Comparison of ENCODE assay signal across 13 cellular contexts in genomic region chr10:30494558-30494957, GRCh38.
DNase-seq lines count a peak whose midpoint lies in the region; ATAC-seq, FAIRE-seq and TF ChIP-seq lines count a peak whose summit lies in the region.
"Had no signal": no experiment of that assay in that cellular context is flagged by ENCODE, and none has a peak within 500 bp of the region (broad histone marks: within the 10 kb centered on the region; RNA-seq: fewer than 3 reads in every experiment).

No MANE protein-coding gene starts in this region.

- no peak overlapping the region for H3K27ac ChIP-seq in CD8-positive, alpha-beta T cell (ENCODE audit: low read depth, low read length)
- peak overlapping the region; percentile 86 for H3K27ac ChIP-seq in neutrophil

- H3K4me3 ChIP-seq in CD8-positive, alpha-beta T cell (ENCODE audit: low read depth, low read length) = no peak overlapping the region
- H3K4me3 ChIP-seq in neutrophil (ENCODE audit: low read depth in 1 of 2, low read length in 1 of 2) = peak overlapping the region; percentile 35 to 51

- intact Hi-C loops in CD8-positive, alpha-beta T cell (cut with DNase I, micrococcal nuclease) = loop anchor here in 1 of 2 experiments (5.0 kb wide), 1 partner anchor 33 kb away; no protein-coding TSS in a partner anchor

- ATAC-seq in CD8-positive, alpha-beta T cell = no peak
- no peak for ATAC-seq in activated naive CD8-positive, alpha-beta T cell treated with anti-CD3 and anti-CD28 coated beads, Interleukin-2, amount 10 ng/mL, durations not matched to agents 7 days and 5 days (ENCODE audit: low read depth)
- no peak for ATAC-seq in GM18907 (IDR thresholded peaks at IDR 0.05; ENCODE audit: unreplicated experiment)
- ATAC-seq: SK-N-SH treated with all-trans-retinoic acid at 6 μM for 48 hours had no signal

- H3K27ac Mint-ChIP-seq in CD8-positive, alpha-beta T cell = peak overlapping the region; percentile 37
- peak overlapping the region; percentile 59 for H3K27ac Mint-ChIP-seq in activated naive CD8-positive, alpha-beta T cell treated with anti-CD3 and anti-CD28 coated beads, Interleukin-2, amount 10 ng/mL, durations not matched to agents 7 days and 5 days
- no peak overlapping the region for H3K27ac Mint-ChIP-seq in progenitor cell of endocrine pancreas
- H3K27ac Mint-ChIP-seq: CD4-positive, alpha-beta T cell had no signal

- peaks cover 48% of the 10 kb centered on the region for H3K4me1 ChIP-seq in CD8-positive, alpha-beta T cell (ENCODE audit: insufficient read depth, low read length)
- H3K4me1 ChIP-seq in neutrophil (ENCODE audit: control insufficient read depth in 1 of 2, insufficient read depth in 1 of 2, low read depth in 1 of 2, low read length in 1 of 2) = peaks cover 52 to 69% of the 10 kb centered on the region in 2 experiments

- H3K27me3 Mint-ChIP-seq in CD8-positive, alpha-beta T cell (ENCODE audit: low read depth) = no peaks in the 10 kb centered on the region
- H3K27me3 Mint-ChIP-seq in activated naive CD8-positive, alpha-beta T cell treated with anti-CD3 and anti-CD28 coated beads, Interleukin-2, amount 10 ng/mL, durations not matched to agents 7 days and 5 days = peaks cover 2% of the 10 kb centered on the region
- H3K27me3 Mint-ChIP-seq in progenitor cell of endocrine pancreas = peaks cover 20% of the 10 kb centered on the region
- H3K27me3 Mint-ChIP-seq: CD4-positive, alpha-beta T cell had no signal

- no peak for TF ChIP-seq POLR2A in GM12892 (IDR thresholded peaks at IDR 0.05; ENCODE audit: low read depth, low read length)

- no peak overlapping the region for H3K4me3 Mint-ChIP-seq in CD8-positive, alpha-beta T cell
- H3K4me3 Mint-ChIP-seq in activated naive CD8-positive, alpha-beta T cell treated with anti-CD3 and anti-CD28 coated beads, Interleukin-2, amount 10 ng/mL, durations not matched to agents 7 days and 5 days = peak overlapping the region; percentile 6
- H3K4me3 Mint-ChIP-seq in progenitor cell of endocrine pancreas (ENCODE audit: low read depth) = no peak overlapping the region
- H3K4me3 Mint-ChIP-seq: CD4-positive, alpha-beta T cell had no signal

- H3K36me3 ChIP-seq in CD8-positive, alpha-beta T cell (ENCODE audit: insufficient read depth, low read length) = no peaks in the 10 kb centered on the region
- no peaks in the 10 kb centered on the region for H3K36me3 ChIP-seq in neutrophil

- CTCF ChIA-PET in CD8-positive, alpha-beta T cell (lab: Charles Lee) = interaction anchor here (1.1 to 2.1 kb wide), 2 partner anchors 9 to 39 kb away, joined by 4 to 6 read pairs; no protein-coding TSS in a partner anchor

- H3K9me3 Mint-ChIP-seq in CD8-positive, alpha-beta T cell = no peaks in the 10 kb centered on the region
- H3K9me3 Mint-ChIP-seq in activated naive CD8-positive, alpha-beta T cell treated with anti-CD3 and anti-CD28 coated beads, Interleukin-2, amount 10 ng/mL, durations not matched to agents 7 days and 5 days = no peaks in the 10 kb centered on the region
- H3K9me3 Mint-ChIP-seq in progenitor cell of endocrine pancreas (ENCODE audit: low read depth) = no peaks in the 10 kb centered on the region
- H3K9me3 Mint-ChIP-seq: CD4-positive, alpha-beta T cell had no signal

- DNase-seq in CD8-positive, alpha-beta T cell = no peak
- no peak for DNase-seq in GM12892 (ENCODE audit: insufficient read length)
- DNase-seq in activated naive CD8-positive, alpha-beta T cell treated with anti-CD3 and anti-CD28 coated beads, Interleukin-2, amount 10 ng/mL, durations not matched to agents 7 days and 5 days = no peak
- no peak for DNase-seq in SHP77 treated with DMSO at 0.1 percent for 48 hours (lab: John Stamatoyannopoulos, UW)
- no peak for DNase-seq in progenitor cell of endocrine pancreas (ENCODE audit: low spot score, unreplicated experiment)
- no peak for DNase-seq in hepatic stellate cell (ENCODE audit: low spot score)
- DNase-seq: amniotic stem cell; CD4-positive, alpha-beta T cell; kidney; NK-92 treated with Interleukin-12 subunit alpha and Interleukin-12 subunit beta, amount 100 ng/mL, for 24 hours had no signal

- POLR2A ChIA-PET in CD8-positive, alpha-beta T cell (lab: Charles Lee) = no interaction called here
- POLR2A ChIA-PET in activated naive CD8-positive, alpha-beta T cell treated with anti-CD3 and anti-CD28 coated beads, Interleukin-2, amount 10 ng/mL, durations not matched to agents 7 days and 5 days (lab: Charles Lee) = no interaction called here

- peak; percentile 86 for FAIRE-seq in GM12892 (lab: Jason Lieb, UNC)
- FAIRE-seq: kidney had no signal

- H3K9me3 ChIP-seq in CD8-positive, alpha-beta T cell (ENCODE audit: low read length) = no peaks in the 10 kb centered on the region
- H3K9me3 ChIP-seq in neutrophil = no peaks in the 10 kb centered on the region

- TF ChIP-seq CTCF in CD8-positive, alpha-beta T cell (IDR thresholded peaks at IDR 0.05) = no peak
- TF ChIP-seq CTCF in neutrophil (IDR thresholded peaks at IDR 0.05) (no peak), progenitor cell of endocrine pancreas (IDR thresholded peaks at IDR 0.05; ENCODE audit: unreplicated experiment) (no peak)

- peaks cover 72% of the 10 kb centered on the region for H3K4me1 Mint-ChIP-seq in CD8-positive, alpha-beta T cell (ENCODE audit: low read depth)
- H3K4me1 Mint-ChIP-seq in activated naive CD8-positive, alpha-beta T cell treated with anti-CD3 and anti-CD28 coated beads, Interleukin-2, amount 10 ng/mL, durations not matched to agents 7 days and 5 days = peaks cover 70% of the 10 kb centered on the region
- no peaks in the 10 kb centered on the region for H3K4me1 Mint-ChIP-seq in progenitor cell of endocrine pancreas (ENCODE audit: low read depth)

- H3K27me3 ChIP-seq in CD8-positive, alpha-beta T cell (ENCODE audit: insufficient read depth, low read length) = no peaks in the 10 kb centered on the region
- no peaks in the 10 kb centered on the region for H3K27me3 ChIP-seq in neutrophil

- H3K36me3 Mint-ChIP-seq in CD8-positive, alpha-beta T cell = no peaks in the 10 kb centered on the region
- H3K36me3 Mint-ChIP-seq in activated naive CD8-positive, alpha-beta T cell treated with anti-CD3 and anti-CD28 coated beads, Interleukin-2, amount 10 ng/mL, durations not matched to agents 7 days and 5 days = peaks cover 10% of the 10 kb centered on the region
- H3K36me3 Mint-ChIP-seq in progenitor cell of endocrine pancreas (ENCODE audit: insufficient read depth) = no peaks in the 10 kb centered on the region
